ENCODE assay signal across 8 cellular contexts in the genomic region with DNA sequence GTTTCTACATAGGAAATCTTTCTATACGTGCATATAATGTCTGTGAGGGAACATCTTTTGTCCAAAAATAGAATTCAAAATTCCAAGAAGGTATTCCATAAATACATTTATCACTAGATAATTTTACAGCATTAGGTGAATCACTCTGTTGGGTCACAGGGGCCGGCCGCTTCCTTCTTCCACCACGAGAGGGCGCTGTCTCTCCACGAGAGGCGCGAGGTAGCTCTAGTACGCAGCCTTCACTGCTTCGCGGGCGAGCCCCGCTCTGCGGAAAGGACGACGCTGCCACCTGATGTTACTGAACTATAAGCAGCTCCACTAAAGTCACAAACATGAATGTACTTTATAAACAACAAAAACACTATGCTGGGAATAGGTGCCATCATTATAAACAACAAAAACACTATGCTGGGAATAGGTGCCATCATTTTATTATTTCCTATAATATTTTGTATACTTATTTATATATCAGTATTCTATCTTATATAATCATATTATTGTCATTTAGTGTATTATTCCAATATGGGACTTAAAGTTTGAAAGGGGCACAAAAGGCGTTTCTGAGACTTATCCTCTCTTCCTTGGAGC.
A peak's percentile ranks its signal among the peaks of the same experiment; 100 is the strongest.
DNase-seq lines count a peak whose midpoint lies in the region; ATAC-seq and TF ChIP-seq lines count a peak whose summit lies in the region.

No MANE protein-coding gene starts in this region.

- peaks cover 0 to 18% of the 10 kb centered on the region in 2 donors for H3K4me1 ChIP-seq in left lung

- no peaks in the 10 kb centered on the region for H3K9me3 ChIP-seq in left lung

- peak; percentile 85 for ATAC-seq in HG03354 (IDR thresholded peaks at IDR 0.05; ENCODE audit: poor library complexity, severe bottlenecking, unreplicated experiment)
- peak; percentile 100 for ATAC-seq in left lung
- no peak for ATAC-seq in GM21786 (IDR thresholded peaks at IDR 0.05; ENCODE audit: unreplicated experiment)

- in situ Hi-C loops in GM13977 (cut with MboI; ENCODE audit: low pct_unique_long_range_greater_than_20kb, low sequenced_read_pairs, unreplicated experiment), result loop anchor here (25.0 kb wide), 2 partner anchors 703 to 828 kb away; no protein-coding TSS in a partner anchor

- peaks cover 0 to 4% of the 10 kb centered on the region in 2 donors for H3K36me3 ChIP-seq in left lung

- no peaks in the 10 kb centered on the region for H3K27me3 ChIP-seq in left lung

- intact Hi-C loops in left lung (cut with DNase I), result no loop called here

- H3K4me3 ChIP-seq in left lung, result no peak overlapping the region

- DNase-seq in GM13977 (ENCODE audit: low spot score) (peak; percentile 82), NCI-H524 (lab: John Stamatoyannopoulos, UW) (peak; percentile 57 to 78), cerebellum (ENCODE audit: low spot score) (peak; percentile 85), left lung (peak; percentile 88 to 98)
- peak; percentile 92 for DNase-seq in activated CD4-positive, alpha-beta T cell treated with anti-CD3 and anti-CD28 coated beads for 48 hours
- peak; percentile 89 for DNase-seq in stimulated activated CD4-positive, alpha-beta T cell treated with anti-CD3 and anti-CD28 coated beads, Interleukin-4, amount 100 ng/mL, for 24 hours

- no peak overlapping the region for H3K27ac ChIP-seq in left lung

- peak; percentile 96 for TF ChIP-seq CTCF in GM13977 (IDR thresholded peaks at IDR 0.05; ENCODE audit: extremely low read depth, insufficient read depth, missing control alignments)
- peak; percentile 96 to 99 for TF ChIP-seq CTCF in left lung (IDR thresholded peaks at IDR 0.05)
